In genomic region chr2:23698733-23699391, GRCh38 we compare ENCODE assay signal across 13 cellular contexts.
DNase-seq lines count a peak whose midpoint lies in the region; ATAC-seq and TF ChIP-seq lines count a peak whose summit lies in the region.
"Had no signal": no experiment of that assay in that cellular context is flagged by ENCODE, and none has a peak within 500 bp of the region (broad histone marks: within the 10 kb centered on the region; RNA-seq: fewer than 3 reads in every experiment).

No MANE protein-coding gene starts in this region.

- ATAC-seq in GM21737 (IDR thresholded peaks at IDR 0.05; ENCODE audit: unreplicated experiment): no peak

- no peak overlapping the region for H3K4me3 Mint-ChIP-seq in nephron
- H3K4me3 Mint-ChIP-seq: activated T-helper 1 cell treated with anti-CD3 and anti-CD28 coated beads, Interleukin-12 subunit alpha, Interleukin-12 subunit beta, Interleukin-2, Interleukin-4 antibody, amounts not matched to agents 30 ng/mL and 10 ng/mL and 1 ng/mL, durations not matched to agents 14 hours and 24 hours and 36 hours had no signal

- peaks cover 31% of the 10 kb centered on the region for H3K4me1 Mint-ChIP-seq in nephron

- H3K9me3 Mint-ChIP-seq in nephron: peaks cover 5% of the 10 kb centered on the region
- H3K9me3 Mint-ChIP-seq: activated T-helper 1 cell treated with anti-CD3 and anti-CD28 coated beads, Interleukin-12 subunit alpha, Interleukin-12 subunit beta, Interleukin-2, Interleukin-4 antibody, amounts not matched to agents 30 ng/mL and 10 ng/mL and 1 ng/mL, durations not matched to agents 14 hours and 24 hours and 36 hours had no signal

- H3K27ac ChIP-seq in coronary artery: no peak overlapping the region
- H3K27ac ChIP-seq: ascending aorta, epithelial cell of prostate had no signal

- DNase-seq in G401 (ENCODE audit: low spot score) (peak; percentile 91), NCI-H526 (lab: John Stamatoyannopoulos, UW) (peak; percentile 66 to 82), coronary artery (ENCODE audit: low spot score) (peak; percentile 31), DMS53 treated with DMSO at 0.1 percent for 48 hours (lab: John Stamatoyannopoulos, UW; ENCODE audit: unreplicated experiment) (no peak), NCI-H2029 treated with DMSO at 0.1 percent for 48 hours (lab: John Stamatoyannopoulos, UW) (no peak)
- no peak for DNase-seq in stimulated activated CD4-positive, alpha-beta T cell treated with anti-CD3 and anti-CD28 coated beads, Interleukin-2, amount 100 ng/mL, for 48 hours
- DNase-seq: NCI-H187 treated with DMSO at 0.1 percent for 48 hours; stimulated activated naive CD4-positive, alpha-beta T cell treated with Interleukin-2 at 50 U/mL for 16 hours had no signal

- H3K36me3 Mint-ChIP-seq in nephron (ENCODE audit: low read depth): peaks cover 78% of the 10 kb centered on the region

- H3K4me3 ChIP-seq in coronary artery: no peak overlapping the region
- H3K4me3 ChIP-seq: ascending aorta had no signal

- peak overlapping the region in 2 of 3 experiments; percentile 58 to 73 for H3K27ac Mint-ChIP-seq in nephron
- H3K27ac Mint-ChIP-seq: activated T-helper 1 cell treated with anti-CD3 and anti-CD28 coated beads, Interleukin-12 subunit alpha, Interleukin-12 subunit beta, Interleukin-2, Interleukin-4 antibody, amounts not matched to agents 30 ng/mL and 10 ng/mL and 1 ng/mL, durations not matched to agents 14 hours and 24 hours and 36 hours had no signal

- in situ Hi-C loops in G401 (cut with HindIII; ENCODE audit: low sequenced_read_pairs): no loop called here

- TF ChIP-seq CTCF in coronary artery (IDR thresholded peaks at IDR 0.05): no peak
- no peak for TF ChIP-seq CTCF in nephron (IDR thresholded peaks at IDR 0.05; ENCODE audit: unreplicated experiment in 3 of 3)

- peaks cover 7% of the 10 kb centered on the region for H3K27me3 Mint-ChIP-seq in nephron (ENCODE audit: low read depth)

Comparison
In these comparisons a context has a peak if more than half of its experiments do, and no peak if none do; other contexts are left out.
1. DNase-seq: peak in G401 (single experiment), NCI-H526 (2 of 2) and coronary artery (single experiment); none in stimulated activated CD4-positive, alpha-beta T cell treated with anti-CD3 and anti-CD28 coated beads, Interleukin-2, amount 100 ng/mL, for 48 hours (0 of 2), DMS53 treated with DMSO at 0.1 percent for 48 hours (single experiment) and NCI-H2029 treated with DMSO at 0.1 percent for 48 hours (single experiment).